ENCODE assay signal across 1 cellular context in the genomic region with DNA sequence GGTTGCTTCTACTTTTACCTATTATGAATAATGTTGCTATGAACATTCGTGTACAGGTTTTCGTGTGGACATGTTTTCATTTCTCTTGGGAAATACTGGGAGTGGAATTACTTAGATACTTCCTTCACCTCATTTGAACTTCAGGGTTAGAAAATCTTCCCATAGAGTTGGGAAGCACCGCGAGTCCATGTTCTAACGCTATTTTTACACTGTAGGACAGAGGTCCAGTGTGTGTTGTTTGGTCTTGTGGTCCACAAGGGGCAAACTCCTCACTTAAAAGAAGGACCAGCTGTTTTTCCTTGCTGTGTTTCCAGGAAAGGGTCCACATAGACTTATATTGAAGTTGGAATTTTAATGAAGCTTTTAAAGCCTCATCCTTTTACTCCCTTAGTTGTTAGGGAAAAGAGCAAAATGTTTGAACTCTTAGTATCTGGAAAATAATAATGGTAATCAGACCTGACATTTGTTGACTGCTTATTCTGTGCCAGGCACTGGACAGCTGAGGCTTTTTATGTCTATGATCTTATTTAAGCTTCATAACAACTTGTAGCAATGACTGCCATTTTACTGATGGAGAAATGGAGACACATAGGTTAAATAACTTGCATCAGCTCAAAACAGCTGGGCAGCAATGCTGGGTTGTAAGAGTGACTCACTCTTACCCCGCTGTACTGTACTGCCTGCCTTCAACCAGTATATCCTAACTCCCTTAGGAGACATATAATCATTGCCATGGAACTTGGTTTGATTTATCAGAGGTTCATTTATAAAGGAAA.
A peak's percentile ranks its signal among the peaks of the same experiment; 100 is the strongest.
TF ChIP-seq lines count a peak whose summit lies in the region.

No MANE protein-coding gene starts in this region.

TF ChIP-seq in SK-N-SH, 30 proteins besides CTCF, POLR2A, EP300 and RAD21:
- no peak for TF ChIP-seq NFIC (IDR thresholded peaks at IDR 0.05; ENCODE audit: borderline replicate concordance)
- TF ChIP-seq, protein P1, sequence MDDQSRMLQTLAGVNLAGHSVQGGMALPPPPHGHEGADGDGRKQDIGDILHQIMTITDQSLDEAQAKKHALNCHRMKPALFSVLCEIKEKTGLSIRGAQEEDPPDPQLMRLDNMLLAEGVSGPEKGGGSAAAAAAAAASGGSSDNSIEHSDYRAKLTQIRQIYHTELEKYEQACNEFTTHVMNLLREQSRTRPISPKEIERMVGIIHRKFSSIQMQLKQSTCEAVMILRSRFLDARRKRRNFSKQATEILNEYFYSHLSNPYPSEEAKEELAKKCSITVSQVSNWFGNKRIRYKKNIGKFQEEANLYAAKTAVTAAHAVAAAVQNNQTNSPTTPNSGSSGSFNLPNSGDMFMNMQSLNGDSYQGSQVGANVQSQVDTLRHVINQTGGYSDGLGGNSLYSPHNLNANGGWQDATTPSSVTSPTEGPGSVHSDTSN (IDR thresholded peaks at IDR 0.05), result 0 out of 2 replicates have a peak, but pooled peaks have one; percentile 5
